Comparison of ENCODE assay signal across 8 cellular contexts in the genomic region with DNA sequence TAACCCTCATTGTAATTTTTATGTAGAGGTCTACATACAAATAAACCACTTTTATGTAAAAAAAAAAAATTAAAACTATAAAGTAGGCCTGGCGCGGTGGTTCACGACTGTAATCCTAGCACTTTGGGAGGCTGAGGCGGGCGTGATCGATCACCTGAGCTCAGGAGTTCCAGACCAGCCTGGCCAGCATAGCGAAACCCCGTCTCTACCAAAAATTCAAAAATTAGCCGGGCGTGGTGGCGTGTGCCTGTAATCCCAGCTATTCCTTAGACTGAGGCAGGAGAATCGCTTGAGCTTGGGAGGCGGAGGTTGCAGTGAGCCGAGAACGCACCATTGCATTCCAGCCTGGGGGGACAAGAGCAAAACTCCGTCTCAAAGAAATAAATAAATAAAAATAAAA. TPM values are rescaled to one million over a fixed set of nuclear protein-coding genes. Genes with fewer than 3 reads are reported as not detected.
DNase-seq lines count a peak whose midpoint lies in the region; ATAC-seq and TF ChIP-seq lines count a peak whose summit lies in the region.

No MANE protein-coding gene starts in this region.

- peaks cover 39% of the 10 kb centered on the region for H3K36me3 ChIP-seq in RWPE2 (ENCODE audit: low read depth)
- peaks cover 0 to 22% (median 0%) of the 10 kb centered on the region in 3 donors for H3K36me3 ChIP-seq in esophagus squamous epithelium
- peaks cover 0 to 26% of the 10 kb centered on the region in 2 donors for H3K36me3 ChIP-seq in psoas muscle (ENCODE audit: insufficient read depth in 1 of 2, low read depth in 1 of 2)

- H3K9me3 ChIP-seq in RWPE2 (ENCODE audit: severe bottlenecking): no peaks in the 10 kb centered on the region
- H3K9me3 ChIP-seq in esophagus squamous epithelium: no peaks in the 10 kb centered on the region
- H3K9me3 ChIP-seq in psoas muscle: no peaks in the 10 kb centered on the region

- H3K4me3 ChIP-seq in GM12864 (ENCODE audit: low read depth, low read length) (peak overlapping the region; percentile 94; the same call in 1 of the 2 replicates), RWPE2 (ENCODE audit: severe bottlenecking) (peak overlapping the region; percentile 79), esophagus squamous epithelium (peak overlapping the region; percentile 68 to 92 (median 86)), psoas muscle (peak overlapping the region; percentile 78)

- peaks cover 26% of the 10 kb centered on the region for H3K4me1 ChIP-seq in RWPE2 (ENCODE audit: insufficient read depth, poor library complexity, severe bottlenecking)
- H3K4me1 ChIP-seq in esophagus squamous epithelium: peaks cover 9 to 76% (median 15%) of the 10 kb centered on the region in 3 donors
- peaks cover 42% of the 10 kb centered on the region for H3K4me1 ChIP-seq in psoas muscle

- 75 to 78% methylated on average over 16 of the region's 16 CpGs for WGBS in esophagus squamous epithelium, 2 donors
- WGBS in psoas muscle, 3 donors: 75 to 76% (median 75%) methylated on average over 16 of the region's 16 CpGs

- no peaks in the 10 kb centered on the region for H3K27me3 ChIP-seq in RWPE2 (ENCODE audit: insufficient read depth, poor library complexity, severe bottlenecking)
- H3K27me3 ChIP-seq in esophagus squamous epithelium: no peaks in the 10 kb centered on the region
- no peaks in the 10 kb centered on the region for H3K27me3 ChIP-seq in psoas muscle (ENCODE audit: insufficient read depth in 3 of 3, low read length in 2 of 3)

- TF ChIP-seq POLR2A in esophagus squamous epithelium (IDR thresholded peaks at IDR 0.05): no peak

- intact Hi-C loops in esophagus squamous epithelium (cut with DNase I): no loop called here
- intact Hi-C loops in psoas muscle (cut with DNase I): no loop called here
- intact Hi-C loops in sciatic nerve (cut with DNase I): no loop called here

- H3K27ac ChIP-seq in RWPE2 (ENCODE audit: poor library complexity, severe bottlenecking): peak overlapping the region; percentile 10
- peak overlapping the region; percentile 87 to 95 (median 92) for H3K27ac ChIP-seq in esophagus squamous epithelium
- peak overlapping the region; percentile 91 for H3K27ac ChIP-seq in psoas muscle

- ATAC-seq in RWPE2 (ENCODE audit: low read depth) (no peak), psoas muscle (no peak), GM19463 (IDR thresholded peaks at IDR 0.05; ENCODE audit: unreplicated experiment) (no peak), sciatic nerve (no peak)

- DNase-seq in GM12864 (ENCODE audit: low read depth): no peak
- DNase-seq in RWPE2 (ENCODE audit: low spot score): no peak
- no peak for DNase-seq in esophagus squamous epithelium (lab: John Stamatoyannopoulos, UW)
- DNase-seq in psoas muscle: no peak
- no peak for DNase-seq in GM20000 (ENCODE audit: low spot score)
- DNase-seq in hippocampal formation (lab: John Stamatoyannopoulos, UW): no peak
- DNase-seq in sciatic nerve (ENCODE audit: low spot score): no peak

- TF ChIP-seq CTCF in GM12864 (IDR thresholded peaks at IDR 0.05; ENCODE audit: low read depth, low read length, missing control alignments): no peak
- TF ChIP-seq CTCF in RWPE2 (IDR thresholded peaks at IDR 0.05; ENCODE audit: poor library complexity, severe bottlenecking): no peak
- no peak for TF ChIP-seq CTCF in esophagus squamous epithelium (IDR thresholded peaks at IDR 0.05)
- TF ChIP-seq CTCF in psoas muscle (IDR thresholded peaks at IDR 0.05): no peak
- TF ChIP-seq CTCF in GM20000 (IDR thresholded peaks at IDR 0.05; ENCODE audit: extremely low read depth, missing control alignments): no peak

RNA-seq across cellular contexts. Expression of a gene that starts 0.8 kb away (rescaled TPM):
- 10 to 100 TPM; 33.0 to 70.3 (median 49.5) TPM for total RNA-seq in esophagus squamous epithelium
- total RNA-seq in psoas muscle: 10 to 100 TPM in 3 of 4 donors, 1 to 10 TPM in 1; 8.7 to 22.1 (median 18.8) TPM
- polyA plus RNA-seq in psoas muscle: 10 to 100 TPM in 1 of 3 donors, 1 to 10 TPM in 2; 2.3 to 12.3 (median 5.3) TPM
- total RNA-seq in sciatic nerve: 28.8 TPM

RNA-seq across cellular contexts. Expression of a gene that starts 4.6 kb away (rescaled TPM):
- 100 to 1,000 TPM; 132 to 213 (median 176) TPM for total RNA-seq in esophagus squamous epithelium
- total RNA-seq in psoas muscle: 100 to 1,000 TPM; 123 to 146 (median 134) TPM
- 100 to 1,000 TPM; 241 to 441 (median 274) TPM for polyA plus RNA-seq in psoas muscle
- total RNA-seq in sciatic nerve: 90.2 TPM

RNA-seq across cellular contexts. Expression of a gene that starts 4.8 kb away (rescaled TPM):
- not detected for total RNA-seq in esophagus squamous epithelium
- not detected for total RNA-seq in psoas muscle
- polyA plus RNA-seq in psoas muscle: under 1 TPM in 1 of 3 donors, not detected in 2; 0.01 TPM
- total RNA-seq in sciatic nerve: not detected

RNA-seq across cellular contexts. Expression of a gene that starts 28.6 kb away (rescaled TPM):
- total RNA-seq in esophagus squamous epithelium: 10 to 100 TPM; 11.8 to 40.2 (median 32.6) TPM
- 10 to 100 TPM in 2 of 4 donors, 1 to 10 TPM in 2; 8.4 to 13.1 (median 10.2) TPM for total RNA-seq in psoas muscle
- polyA plus RNA-seq in psoas muscle: 1 to 10 TPM; 6.7 to 8.5 (median 7.7) TPM
- total RNA-seq in sciatic nerve: 69.0 TPM

Comparison
In these comparisons a context has a peak if more than half of its experiments do, and no peak if none do; other contexts are left out.
1. H3K27ac ChIP-seq: peak in every context shown above with its lines; median percentile 92 in esophagus squamous epithelium; 91 in psoas muscle; 10 in RWPE2.